Comparison of ENCODE assay signal across 8 cellular contexts in the genomic region with DNA sequence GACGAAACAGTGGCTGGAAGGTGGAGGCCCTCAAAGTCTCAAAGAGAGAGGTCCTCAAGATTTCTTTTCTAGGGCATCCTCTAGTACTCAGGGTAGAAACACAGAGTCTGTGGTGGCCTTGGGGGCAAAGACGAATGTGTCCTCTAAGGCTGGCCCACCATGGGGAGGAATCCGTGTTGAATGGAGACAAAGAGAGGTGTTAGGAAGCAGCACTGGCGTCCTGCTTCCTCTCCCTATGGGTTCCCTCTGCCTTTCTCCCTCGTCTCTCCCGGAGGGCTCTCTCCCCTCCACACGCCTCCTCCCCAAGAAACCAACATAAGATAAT.
DNase-seq lines count a peak whose midpoint lies in the region; ATAC-seq, FAIRE-seq and TF ChIP-seq lines count a peak whose summit lies in the region.

No MANE protein-coding gene starts in this region.

- ATAC-seq in thoracic aorta (ENCODE audit: insufficient number of reproducible peaks, low FRiP score, low read depth) = no peak
- no peak for ATAC-seq in GM19023 (IDR thresholded peaks at IDR 0.05; ENCODE audit: unreplicated experiment)

- H3K4me1 ChIP-seq in CD4-positive, alpha-beta memory T cell (ENCODE audit: insufficient read depth, low read length) = peaks cover 14% of the 10 kb centered on the region
- H3K4me1 ChIP-seq in iPS-20b (ENCODE audit: insufficient read depth, low read length) = peaks cover 4% of the 10 kb centered on the region; the same call in 1 of the 2 replicates
- H3K4me1 ChIP-seq in thoracic aorta (ENCODE audit: control insufficient read depth in 1 of 2, low read depth in 2 of 2) = peaks cover 0 to 24% of the 10 kb centered on the region in 2 donors

- H3K27ac ChIP-seq in CD4-positive, alpha-beta memory T cell (ENCODE audit: low read depth, low read length) = peak overlapping the region; percentile 57
- no peak overlapping the region for H3K27ac ChIP-seq in iPS-20b (ENCODE audit: low read length)
- H3K27ac ChIP-seq in thoracic aorta = peak overlapping the region; percentile 63 to 66

- peak in 1 of 5 donors; percentile 5 for DNase-seq in CD4-positive, alpha-beta memory T cell
- DNase-seq in HCEC 1CT (peak; percentile 24), thoracic aorta (ENCODE audit: low spot score) (no peak), kidney glomerular epithelial cell (lab: John Stamatoyannopoulos, UW) (no peak), GM12892 (ENCODE audit: insufficient read length) (no peak)
- DNase-seq in activated T-helper 1 cell treated with anti-CD3 and anti-CD28 coated beads, Interleukin-12 subunit alpha, Interleukin-12 subunit beta, Interleukin-2, Interleukin-4 antibody, amounts not matched to agents 30 ng/mL and 10 ng/mL and 1 ng/mL, durations not matched to agents 14 hours and 24 hours and 36 hours (ENCODE audit: low spot score) = no peak

- CTCF ChIA-PET in CD4-positive, alpha-beta memory T cell (lab: Charles Lee; ENCODE audit: partially characterized antibody) = interaction anchor here (1.4 to 7.8 kb wide), 4 partner anchors 67 to 384 kb away, joined by 3 to 57 read pairs (median 8); a partner anchor contains a TSS

- H3K9ac ChIP-seq in iPS-20b (ENCODE audit: low read depth, low read length) = peak overlapping the region; percentile 58; the same call in 1 of the 2 replicates

- TF ChIP-seq POLR2A in GM12892 (IDR thresholded peaks at IDR 0.05; ENCODE audit: low read depth, low read length) = no peak

- H3K27ac Mint-ChIP-seq in CD4-positive, alpha-beta memory T cell = peak overlapping the region; percentile 82 to 96 (median 90)
- H3K27ac Mint-ChIP-seq in activated T-helper 1 cell treated with anti-CD3 and anti-CD28 coated beads, Interleukin-12 subunit alpha, Interleukin-12 subunit beta, Interleukin-2, Interleukin-4 antibody, amounts not matched to agents 30 ng/mL and 10 ng/mL and 1 ng/mL, durations not matched to agents 14 hours and 24 hours and 36 hours = peak overlapping the region; percentile 42

- intact Hi-C loops in CD4-positive, alpha-beta memory T cell (cut with micrococcal nuclease) = loop anchor here (1.0 to 5.0 kb wide), 3 partner anchors 26 to 292 kb away; no protein-coding TSS in a partner anchor
- intact Hi-C loops in activated T-helper 1 cell treated with anti-CD3 and anti-CD28 coated beads, Interleukin-12 subunit alpha, Interleukin-12 subunit beta, Interleukin-2, Interleukin-4 antibody, amounts not matched to agents 30 ng/mL and 10 ng/mL and 1 ng/mL, durations not matched to agents 14 hours and 24 hours and 36 hours (cut with micrococcal nuclease) = loop anchor here (2.0 to 5.0 kb wide), 6 partner anchors 26 to 292 kb away; no protein-coding TSS in a partner anchor

- POLR2A ChIA-PET in CD4-positive, alpha-beta memory T cell (lab: Charles Lee; ENCODE audit: partially characterized antibody) = interaction anchor here (0.9 to 1.7 kb wide), 4 partner anchors 9 to 460 kb away, joined by 3 to 13 read pairs (median 6); a partner anchor contains a TSS

- H3K4me3 Mint-ChIP-seq in CD4-positive, alpha-beta memory T cell = peak overlapping the region; percentile 84 to 90 (median 88)
- peak overlapping the region; percentile 79 for H3K4me3 Mint-ChIP-seq in activated T-helper 1 cell treated with anti-CD3 and anti-CD28 coated beads, Interleukin-12 subunit alpha, Interleukin-12 subunit beta, Interleukin-2, Interleukin-4 antibody, amounts not matched to agents 30 ng/mL and 10 ng/mL and 1 ng/mL, durations not matched to agents 14 hours and 24 hours and 36 hours

- FAIRE-seq in GM12892 (lab: Jason Lieb, UNC) = no peak

- H3K27me3 ChIP-seq in CD4-positive, alpha-beta memory T cell (ENCODE audit: insufficient read depth, low read length) = no peaks in the 10 kb centered on the region
- H3K27me3 ChIP-seq in iPS-20b (ENCODE audit: insufficient read depth, low read length) (no peaks in the 10 kb centered on the region), thoracic aorta (replicated peaks; ENCODE audit: insufficient read depth) (no peaks in the 10 kb centered on the region)

- peak overlapping the region in 1 of 2 donors; percentile 59 for H3K4me3 ChIP-seq in CD4-positive, alpha-beta memory T cell (ENCODE audit: low read length in 2 of 2)
- peak overlapping the region; percentile 54; the same call in 1 of the 2 replicates for H3K4me3 ChIP-seq in iPS-20b (ENCODE audit: low read length)
- peak overlapping the region; percentile 79 for H3K4me3 ChIP-seq in thoracic aorta

- no peaks in the 10 kb centered on the region for H3K36me3 ChIP-seq in CD4-positive, alpha-beta memory T cell (ENCODE audit: insufficient read depth, low read length)
- H3K36me3 ChIP-seq in iPS-20b (ENCODE audit: insufficient read depth, low read depth, low read length) (no peaks in the 10 kb centered on the region), thoracic aorta (no peaks in the 10 kb centered on the region)

- no peaks in the 10 kb centered on the region for H3K36me3 Mint-ChIP-seq in CD4-positive, alpha-beta memory T cell
- H3K36me3 Mint-ChIP-seq in activated T-helper 1 cell treated with anti-CD3 and anti-CD28 coated beads, Interleukin-12 subunit alpha, Interleukin-12 subunit beta, Interleukin-2, Interleukin-4 antibody, amounts not matched to agents 30 ng/mL and 10 ng/mL and 1 ng/mL, durations not matched to agents 14 hours and 24 hours and 36 hours (ENCODE audit: low read depth) = peaks cover 2% of the 10 kb centered on the region

- no peaks in the 10 kb centered on the region for H3K27me3 Mint-ChIP-seq in CD4-positive, alpha-beta memory T cell
- H3K27me3 Mint-ChIP-seq in activated T-helper 1 cell treated with anti-CD3 and anti-CD28 coated beads, Interleukin-12 subunit alpha, Interleukin-12 subunit beta, Interleukin-2, Interleukin-4 antibody, amounts not matched to agents 30 ng/mL and 10 ng/mL and 1 ng/mL, durations not matched to agents 14 hours and 24 hours and 36 hours (ENCODE audit: insufficient read depth) = peaks cover 23% of the 10 kb centered on the region

- no peaks in the 10 kb centered on the region for H3K9me3 Mint-ChIP-seq in CD4-positive, alpha-beta memory T cell
- no peaks in the 10 kb centered on the region for H3K9me3 Mint-ChIP-seq in activated T-helper 1 cell treated with anti-CD3 and anti-CD28 coated beads, Interleukin-12 subunit alpha, Interleukin-12 subunit beta, Interleukin-2, Interleukin-4 antibody, amounts not matched to agents 30 ng/mL and 10 ng/mL and 1 ng/mL, durations not matched to agents 14 hours and 24 hours and 36 hours

- no peak for TF ChIP-seq CTCF in thoracic aorta (IDR thresholded peaks at IDR 0.05)

- peaks cover 17 to 48% (median 29%) of the 10 kb centered on the region in 4 donors for H3K4me1 Mint-ChIP-seq in CD4-positive, alpha-beta memory T cell
- H3K4me1 Mint-ChIP-seq in activated T-helper 1 cell treated with anti-CD3 and anti-CD28 coated beads, Interleukin-12 subunit alpha, Interleukin-12 subunit beta, Interleukin-2, Interleukin-4 antibody, amounts not matched to agents 30 ng/mL and 10 ng/mL and 1 ng/mL, durations not matched to agents 14 hours and 24 hours and 36 hours (ENCODE audit: low read depth) = peaks cover 30% of the 10 kb centered on the region

- no peaks in the 10 kb centered on the region for H3K9me3 ChIP-seq in CD4-positive, alpha-beta memory T cell (ENCODE audit: control insufficient read depth in 1 of 2, low read length in 2 of 2)
- H3K9me3 ChIP-seq in iPS-20b (ENCODE audit: insufficient read depth, low read depth, low read length) (no peaks in the 10 kb centered on the region), thoracic aorta (no peaks in the 10 kb centered on the region)
